Comparison of ENCODE assay signal across 33 cellular contexts in genomic region chr12:99433155-99433554, GRCh38.
"Had no signal": no experiment of that assay in that cellular context is flagged by ENCODE, and none has a peak within 500 bp of the region (broad histone marks: within the 10 kb centered on the region; RNA-seq: fewer than 3 reads in every experiment).

No MANE protein-coding gene starts in this region.

- H3K4me3 ChIP-seq: adrenal gland, body of pancreas, breast epithelium had no signal

- H3K27me3 ChIP-seq: adrenal gland, body of pancreas, brain microvascular endothelial cell, breast epithelium had no signal

- H3K27ac ChIP-seq: adrenal gland, body of pancreas, brain microvascular endothelial cell, breast epithelium, VCaP had no signal

- H3K4me1 ChIP-seq: adrenal gland, body of pancreas, breast epithelium had no signal

- H3K9me3 ChIP-seq: adrenal gland, body of pancreas, breast epithelium had no signal

- DNase-seq: activated B cell treated with CpG ODN at 0.5 μM for 24 hours; activated CD4-positive, alpha-beta memory T cell treated with anti-CD3 and anti-CD28 coated beads for 36 hours; activated CD4-positive, alpha-beta T cell treated with anti-CD3 and anti-CD28 coated beads for 4 hours; activated CD4-positive, alpha-beta T cell treated with anti-CD3 and anti-CD28 coated beads, Interleukin-2, amount 10 ng/mL, durations not matched to agents 24 days and 14 days; activated CD4-positive, alpha-beta T cell treated with anti-CD3 and anti-CD28 coated beads, Interleukin-2, amount 50 U/mL, for 1 hour; activated CD4-positive, alpha-beta T cell treated with anti-CD3 and anti-CD28 coated beads, Interleukin-2, amount 50 U/mL, for 4 hours; activated CD4-positive, CD25-positive, alpha-beta regulatory T cell treated with anti-CD3 and anti-CD28 coated beads, Interleukin-2, amount 50 U/mL, for 72 hours; activated CD8-positive, alpha-beta memory T cell treated with anti-CD3 and anti-CD28 coated beads, Interleukin-2, amount 50 U/mL, for 4 hours; activated CD8-positive, alpha-beta T cell treated with anti-CD3 and anti-CD28 coated beads for 36 hours; activated effector memory CD4-positive, alpha-beta T cell treated with anti-CD3 and anti-CD28 coated beads, Interleukin-2, amount 50 U/mL, for 16 hours; activated gamma-delta T cell treated with Interleukin-2 at 50 U/mL for 16 hours; activated naive CD4-positive, alpha-beta T cell; activated naive CD4-positive, alpha-beta T cell treated with anti-CD3 and anti-CD28 coated beads for 36 hours; activated naive CD4-positive, alpha-beta T cell treated with anti-CD3 and anti-CD28 coated beads, Interleukin-2, amount 50 U/mL, for 16 hours; activated naive CD8-positive, alpha-beta T cell treated with anti-CD3 and anti-CD28 coated beads for 36 hours; activated T-cell treated with anti-CD3 and anti-CD28 coated beads for 4 hours; activated T-cell treated with anti-CD3 and anti-CD28 coated beads, Interleukin-2, amount 50 U/mL, for 1 hour; activated T-cell treated with anti-CD3 and anti-CD28 coated beads, Interleukin-2, amount 50 U/mL, for 4 hours; activated T-cell treated with anti-CD3 and anti-CD28 coated beads, Interleukin-2, amount 50 U/mL, for 72 hours; adrenal gland; amniotic stem cell; aorta; body of pancreas; brain microvascular endothelial cell; central memory CD4-positive, alpha-beta T cell; T-helper 2 cell; T-helper 9 cell had no signal

- FAIRE-seq: astrocyte, TTC549 had no signal

- ATAC-seq: activated CD8-positive, alpha-beta T cell treated with anti-CD3 and anti-CD28 coated beads for 36 hours; activated naive CD4-positive, alpha-beta T cell treated with anti-CD3 and anti-CD28 coated beads, Interleukin-2, amount 50 U/mL, for 72 hours; activated T-cell treated with anti-CD3 and anti-CD28 coated beads, Interleukin-2, amount 50 U/mL, for 4 hours; activated T-cell treated with anti-CD3 and anti-CD28 coated beads, Interleukin-2, amount 50 U/mL, for 72 hours; activated T-helper 17 cell treated with anti-CD3 and anti-CD28 coated beads, Interleukin-2, amount 50 U/mL, for 72 hours; body of pancreas had no signal

- H3K36me3 ChIP-seq: adrenal gland, brain microvascular endothelial cell, breast epithelium had no signal
